In the genomic region with DNA sequence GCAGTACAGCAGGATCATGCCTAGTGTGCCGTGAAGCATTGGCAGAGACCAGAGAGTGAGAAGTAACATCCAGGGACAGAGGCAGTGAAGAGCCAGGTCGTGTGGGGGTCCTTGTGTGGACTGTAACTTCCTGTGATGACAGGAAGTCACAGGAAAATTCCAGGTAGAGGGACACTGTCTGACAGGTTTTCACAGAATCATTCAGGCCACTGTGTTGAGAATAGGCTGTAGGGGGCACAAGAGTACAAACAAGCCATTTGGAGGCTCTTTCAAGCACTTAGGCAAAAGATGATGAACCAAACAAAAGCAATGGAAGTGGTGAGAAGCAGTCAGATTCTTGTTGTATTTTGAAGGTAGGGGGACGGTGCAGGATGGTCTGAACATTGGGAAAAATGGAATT, we compare ENCODE assay signal across 8 cellular contexts. TPM values are rescaled to one million over a fixed set of nuclear protein-coding genes. Genes with fewer than 3 reads are reported as not detected.
DNase-seq lines count a peak whose midpoint lies in the region; ATAC-seq and TF ChIP-seq lines count a peak whose summit lies in the region.

No MANE protein-coding gene starts in this region.

- no peak for TF ChIP-seq POLR2A in adrenal gland (IDR thresholded peaks at IDR 0.05)

- CTCF ChIA-PET in CD8-positive, alpha-beta T cell (lab: Charles Lee): interaction anchor here (0.6 to 3.6 kb wide), 19 partner anchors 10 to 314 kb away, joined by 3 to 22 read pairs (median 3); no protein-coding TSS in a partner anchor
- CTCF ChIA-PET in HEK293 (lab: Yijun Ruan, JAX): no interaction called here

- H3K9me3 Mint-ChIP-seq in CD8-positive, alpha-beta T cell: no peaks in the 10 kb centered on the region

- no peaks in the 10 kb centered on the region for H3K4me1 ChIP-seq in CD8-positive, alpha-beta T cell (ENCODE audit: insufficient read depth, low read length)
- H3K4me1 ChIP-seq in HEK293 (ENCODE audit: control insufficient read depth, insufficient read depth, low read length) (no peaks in the 10 kb centered on the region), adrenal gland (replicated peaks in 1 of 2) (no peaks in the 10 kb centered on the region)

- peak; percentile 80 for ATAC-seq in CD8-positive, alpha-beta T cell
- no peak for ATAC-seq in activated CD4-positive, CD25-positive, alpha-beta regulatory T cell treated with anti-CD3 and anti-CD28 coated beads, Interleukin-2, amount 50 U/mL, for 24 hours
- ATAC-seq in HG02678 (IDR thresholded peaks at IDR 0.05; ENCODE audit: unreplicated experiment): no peak

- peak; percentile 51 for TF ChIP-seq CTCF in CD8-positive, alpha-beta T cell (IDR thresholded peaks at IDR 0.05)
- 0 out of 2 replicates have a peak, but pooled peaks have one; percentile 22 for TF ChIP-seq CTCF in HEK293 (tag by site-specific recombination; IDR thresholded peaks at IDR 0.05)
- peak; percentile 15 to 75 (median 60) for TF ChIP-seq CTCF in adrenal gland (IDR thresholded peaks at IDR 0.05)

- POLR2A ChIA-PET in CD8-positive, alpha-beta T cell (lab: Charles Lee): interaction anchor here (0.6 to 1.1 kb wide), 3 partner anchors 13 to 687 kb away, joined by 3 to 4 read pairs (median 3); no protein-coding TSS in a partner anchor
- POLR2A ChIA-PET in HEK293 (lab: Yijun Ruan, JAX): no interaction called here

- no peak overlapping the region for H3K4me3 ChIP-seq in CD8-positive, alpha-beta T cell (ENCODE audit: low read depth, low read length)
- H3K4me3 ChIP-seq in HEK293 (ENCODE audit: low read depth, low read length) (no peak overlapping the region), adrenal gland (no peak overlapping the region)

- H3K9me3 ChIP-seq in CD8-positive, alpha-beta T cell (ENCODE audit: low read length): no peaks in the 10 kb centered on the region
- H3K9me3 ChIP-seq in HEK293 (ENCODE audit: control insufficient read depth, insufficient read depth, low read depth, low read length) (no peaks in the 10 kb centered on the region), adrenal gland (replicated peaks in 1 of 3) (no peaks in the 10 kb centered on the region)

- no peaks in the 10 kb centered on the region for H3K27me3 Mint-ChIP-seq in CD8-positive, alpha-beta T cell (ENCODE audit: low read depth)

- DNase-seq in CD8-positive, alpha-beta T cell: peak in 3 of 7 experiments; percentile 17 to 30 (median 18)
- DNase-seq in adrenal gland (peak; percentile 16 to 65 (median 34)), iPS-NIHi11 (ENCODE audit: low spot score) (peak; percentile 44), superior temporal gyrus (ENCODE audit: extremely low spot score) (peak; percentile 65), T1000 (lab: John Stamatoyannopoulos, UW) (no peak)

- WGBS in adrenal gland, 4 donors: 62 to 73% (median 69%) methylated on average over 3 of the region's 3 CpGs

- H3K36me3 ChIP-seq in CD8-positive, alpha-beta T cell (ENCODE audit: insufficient read depth, low read length): no peaks in the 10 kb centered on the region
- H3K36me3 ChIP-seq in HEK293 (ENCODE audit: control insufficient read depth in 2 of 2, insufficient read depth in 1 of 2, low read length in 2 of 2) (peaks cover 0 to 58% of the 10 kb centered on the region in 2 experiments; a peak in 2 of 3 replicates), adrenal gland (replicated peaks in 1 of 2) (no peaks in the 10 kb centered on the region)

- no peak overlapping the region for H3K27ac Mint-ChIP-seq in CD8-positive, alpha-beta T cell

- no peaks in the 10 kb centered on the region for H3K4me1 Mint-ChIP-seq in CD8-positive, alpha-beta T cell (ENCODE audit: low read depth)

- H3K27ac ChIP-seq in CD8-positive, alpha-beta T cell (ENCODE audit: low read depth, low read length): no peak overlapping the region
- H3K27ac ChIP-seq in HEK293 (ENCODE audit: extremely low read depth, low read depth, low read length) (no peak overlapping the region), adrenal gland (no peak overlapping the region)

- no peaks in the 10 kb centered on the region for H3K36me3 Mint-ChIP-seq in CD8-positive, alpha-beta T cell

- no peaks in the 10 kb centered on the region for H3K27me3 ChIP-seq in CD8-positive, alpha-beta T cell (ENCODE audit: insufficient read depth, low read length)
- no peaks in the 10 kb centered on the region for H3K27me3 ChIP-seq in adrenal gland

- intact Hi-C loops in CD8-positive, alpha-beta T cell (cut with DNase I, micrococcal nuclease): loop anchor here (1.0 to 5.0 kb wide), 5 partner anchors 62 to 1341 kb away; no protein-coding TSS in a partner anchor
- intact Hi-C loops in adrenal gland (cut with DNase I): loop anchor here in 1 of 2 donors (5.0 kb wide), 1 partner anchor 201 kb away; no protein-coding TSS in a partner anchor

- H3K4me3 Mint-ChIP-seq in CD8-positive, alpha-beta T cell: no peak overlapping the region

TF ChIP-seq in HEK293, 187 proteins besides CTCF, POLR2A, EP300 and RAD21:
- TF ChIP-seq, protein P1, sequence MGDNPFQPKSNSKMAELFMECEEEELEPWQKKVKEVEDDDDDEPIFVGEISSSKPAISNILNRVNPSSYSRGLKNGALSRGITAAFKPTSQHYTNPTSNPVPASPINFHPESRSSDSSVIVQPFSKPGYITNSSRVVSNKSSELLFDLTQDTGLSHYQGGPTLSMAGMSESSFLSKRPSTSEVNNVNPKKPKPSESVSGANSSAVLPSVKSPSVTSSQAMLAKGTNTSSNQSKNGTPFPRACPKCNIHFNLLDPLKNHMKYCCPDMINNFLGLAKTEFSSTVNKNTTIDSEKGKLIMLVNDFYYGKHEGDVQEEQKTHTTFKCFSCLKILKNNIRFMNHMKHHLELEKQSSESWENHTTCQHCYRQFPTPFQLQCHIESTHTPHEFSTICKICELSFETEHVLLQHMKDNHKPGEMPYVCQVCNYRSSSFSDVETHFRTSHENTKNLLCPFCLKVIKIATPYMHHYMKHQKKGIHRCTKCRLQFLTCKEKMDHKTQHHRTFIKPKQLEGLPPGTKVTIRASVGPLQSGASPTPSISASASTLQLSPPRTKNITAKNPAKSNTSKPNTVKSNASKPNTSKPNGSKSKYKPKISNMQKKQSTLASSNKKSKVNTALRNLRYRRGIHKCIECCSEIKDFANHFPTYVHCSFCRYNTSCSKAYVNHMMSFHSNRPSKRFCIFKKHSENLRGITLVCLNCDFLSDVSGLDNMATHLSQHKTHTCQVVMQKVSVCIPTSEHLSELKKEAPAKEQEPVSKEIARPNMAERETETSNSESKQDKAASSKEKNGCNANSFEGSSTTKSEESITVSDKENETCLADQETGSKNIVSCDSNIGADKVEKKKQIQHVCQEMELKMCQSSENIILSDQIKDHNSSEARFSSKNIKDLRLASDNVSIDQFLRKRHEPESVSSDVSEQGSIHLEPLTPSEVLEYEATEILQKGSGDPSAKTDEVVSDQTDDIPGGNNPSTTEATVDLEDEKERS (tag by site-specific recombination; IDR thresholded peaks at IDR 0.05): no peak
- TF ChIP-seq TRIM28 (IDR thresholded peaks at IDR 0.05; ENCODE audit: borderline replicate concordance, low read length) (no peak), ZNF701 (tag by site-specific recombination; IDR thresholded peaks at IDR 0.05) (no peak), ZNF174 (tag by site-specific recombination; IDR thresholded peaks at IDR 0.05) (no peak), OVOL3 (tag by site-specific recombination; IDR thresholded peaks at IDR 0.05) (no peak), ZNF350 (tag by site-specific recombination; IDR thresholded peaks at IDR 0.05) (no peak), ZNF239 (tag by site-specific recombination; IDR thresholded peaks at IDR 0.05) (no peak), ZNF521 (tag by site-specific recombination; IDR thresholded peaks at IDR 0.05) (no peak), ZBTB20 (tag by site-specific recombination; IDR thresholded peaks at IDR 0.05) (no peak)
- TF ChIP-seq, protein P2, sequence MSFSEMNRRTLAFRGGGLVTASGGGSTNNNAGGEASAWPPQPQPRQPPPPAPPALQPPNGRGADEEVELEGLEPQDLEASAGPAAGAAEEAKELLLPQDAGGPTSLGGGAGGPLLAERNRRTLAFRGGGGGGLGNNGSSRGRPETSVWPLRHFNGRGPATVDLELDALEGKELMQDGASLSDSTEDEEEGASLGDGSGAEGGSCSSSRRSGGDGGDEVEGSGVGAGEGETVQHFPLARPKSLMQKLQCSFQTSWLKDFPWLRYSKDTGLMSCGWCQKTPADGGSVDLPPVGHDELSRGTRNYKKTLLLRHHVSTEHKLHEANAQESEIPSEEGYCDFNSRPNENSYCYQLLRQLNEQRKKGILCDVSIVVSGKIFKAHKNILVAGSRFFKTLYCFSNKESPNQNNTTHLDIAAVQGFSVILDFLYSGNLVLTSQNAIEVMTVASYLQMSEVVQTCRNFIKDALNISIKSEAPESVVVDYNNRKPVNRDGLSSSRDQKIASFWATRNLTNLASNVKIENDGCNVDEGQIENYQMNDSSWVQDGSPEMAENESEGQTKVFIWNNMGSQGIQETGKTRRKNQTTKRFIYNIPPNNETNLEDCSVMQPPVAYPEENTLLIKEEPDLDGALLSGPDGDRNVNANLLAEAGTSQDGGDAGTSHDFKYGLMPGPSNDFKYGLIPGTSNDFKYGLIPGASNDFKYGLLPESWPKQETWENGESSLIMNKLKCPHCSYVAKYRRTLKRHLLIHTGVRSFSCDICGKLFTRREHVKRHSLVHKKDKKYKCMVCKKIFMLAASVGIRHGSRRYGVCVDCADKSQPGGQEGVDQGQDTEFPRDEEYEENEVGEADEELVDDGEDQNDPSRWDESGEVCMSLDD (tag by site-specific recombination; IDR thresholded peaks at IDR 0.05): no peak
- TF ChIP-seq, protein P3, sequence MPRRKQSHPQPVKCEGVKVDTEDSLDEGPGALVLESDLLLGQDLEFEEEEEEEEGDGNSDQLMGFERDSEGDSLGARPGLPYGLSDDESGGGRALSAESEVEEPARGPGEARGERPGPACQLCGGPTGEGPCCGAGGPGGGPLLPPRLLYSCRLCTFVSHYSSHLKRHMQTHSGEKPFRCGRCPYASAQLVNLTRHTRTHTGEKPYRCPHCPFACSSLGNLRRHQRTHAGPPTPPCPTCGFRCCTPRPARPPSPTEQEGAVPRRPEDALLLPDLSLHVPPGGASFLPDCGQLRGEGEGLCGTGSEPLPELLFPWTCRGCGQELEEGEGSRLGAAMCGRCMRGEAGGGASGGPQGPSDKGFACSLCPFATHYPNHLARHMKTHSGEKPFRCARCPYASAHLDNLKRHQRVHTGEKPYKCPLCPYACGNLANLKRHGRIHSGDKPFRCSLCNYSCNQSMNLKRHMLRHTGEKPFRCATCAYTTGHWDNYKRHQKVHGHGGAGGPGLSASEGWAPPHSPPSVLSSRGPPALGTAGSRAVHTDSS (tag by site-specific recombination; IDR thresholded peaks at IDR 0.05): no peak

RNA-seq across cellular contexts. Expression of a gene that starts 46.4 kb away (rescaled TPM):
- 10 to 100 TPM; 53.2 to 54.1 TPM for total RNA-seq in CD8-positive, alpha-beta T cell
- 10 to 100 TPM in 5 of 8 donors, 1 to 10 TPM in 3; 6.7 to 23.5 (median 10.6) TPM for total RNA-seq in adrenal gland
- polyA plus RNA-seq in adrenal gland: 10 to 100 TPM in 2 of 3 donors, 1 to 10 TPM in 1; 9.4 to 22.0 (median 16.5) TPM
